Comparison of ENCODE assay signal across 1 cellular context in genomic region chr2:33265584-33266338, GRCh38.
TF ChIP-seq lines count a peak whose summit lies in the region.

No MANE protein-coding gene starts in this region.

TF ChIP-seq in IMR-90, 13 proteins besides CTCF, POLR2A, EP300 and RAD21:
- TF ChIP-seq, protein P1, sequence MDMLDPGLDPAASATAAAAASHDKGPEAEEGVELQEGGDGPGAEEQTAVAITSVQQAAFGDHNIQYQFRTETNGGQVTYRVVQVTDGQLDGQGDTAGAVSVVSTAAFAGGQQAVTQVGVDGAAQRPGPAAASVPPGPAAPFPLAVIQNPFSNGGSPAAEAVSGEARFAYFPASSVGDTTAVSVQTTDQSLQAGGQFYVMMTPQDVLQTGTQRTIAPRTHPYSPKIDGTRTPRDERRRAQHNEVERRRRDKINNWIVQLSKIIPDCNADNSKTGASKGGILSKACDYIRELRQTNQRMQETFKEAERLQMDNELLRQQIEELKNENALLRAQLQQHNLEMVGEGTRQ (IDR thresholded peaks at IDR 0.05; ENCODE audit: low read depth, low read length), result no peak
- TF ChIP-seq CEBPB (IDR thresholded peaks at IDR 0.05; ENCODE audit: low read depth, low read length), result no peak
- TF ChIP-seq MAFK (IDR thresholded peaks at IDR 0.05; ENCODE audit: low read depth, low read length), result peak; percentile 23; the same call in 1 of the 2 replicates
- no peak for TF ChIP-seq MAZ (IDR thresholded peaks at IDR 0.05; ENCODE audit: borderline replicate concordance, low read depth, low read length)
- TF ChIP-seq CHD1 (IDR thresholded peaks at IDR 0.05; ENCODE audit: low read depth, low read length), result no peak
- no peak for TF ChIP-seq RCOR1 (IDR thresholded peaks at IDR 0.05; ENCODE audit: insufficient replicate concordance, low read length)
- no peak for TF ChIP-seq MXI1 (IDR thresholded peaks at IDR 0.05; ENCODE audit: borderline replicate concordance, low read depth, low read length)
- TF ChIP-seq FOS (IDR thresholded peaks at IDR 0.05; ENCODE audit: low read depth, low read length), result no peak
- no peak for TF ChIP-seq NFE2L2 (IDR thresholded peaks at IDR 0.05; ENCODE audit: low read depth, low read length)
TF ChIP-seq in IMR-90: peak in this region for 1.
